In the genomic region with DNA sequence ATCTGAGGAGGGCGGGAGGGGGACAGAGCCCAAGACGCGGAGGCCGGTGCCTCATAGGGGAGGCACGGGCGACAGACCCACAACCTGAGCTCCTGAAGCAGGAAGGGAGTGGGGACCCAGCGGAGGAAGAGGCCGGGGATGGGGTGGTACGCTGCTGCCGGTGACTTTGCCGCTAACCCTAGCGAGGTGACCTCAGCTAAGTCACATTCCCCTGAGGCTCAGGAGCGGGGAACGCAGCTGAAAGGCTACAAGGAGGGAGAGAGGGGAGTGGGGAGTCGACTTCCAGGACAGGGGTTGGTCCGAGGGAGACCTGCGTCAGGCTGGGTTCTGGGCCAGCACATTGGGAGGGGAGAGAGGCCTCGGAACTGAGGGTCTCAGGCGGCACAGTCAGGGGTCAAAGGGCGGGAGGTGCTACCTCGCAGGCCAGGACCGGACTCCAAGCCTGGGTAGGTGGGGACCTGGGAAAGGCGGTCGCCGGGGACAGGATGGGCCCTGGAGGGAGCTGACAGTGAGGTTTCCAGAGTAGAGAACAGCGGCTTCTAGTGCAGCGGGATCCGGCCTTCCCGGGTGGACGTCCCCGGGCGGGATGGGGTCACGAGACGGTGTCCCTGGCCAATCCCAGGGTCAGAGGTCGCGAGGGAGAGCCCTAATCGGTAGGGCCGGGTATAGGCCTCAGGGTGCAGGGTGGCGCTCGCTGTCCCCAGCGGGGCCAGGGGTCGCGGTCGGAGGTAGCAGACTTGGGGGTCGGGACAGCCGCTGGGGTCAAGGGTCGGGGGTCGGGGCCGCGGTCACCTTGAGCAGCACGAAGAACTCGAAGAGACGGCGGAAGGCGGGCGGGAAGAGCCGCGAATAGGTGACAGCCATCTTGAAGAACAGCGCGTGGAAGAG, we compare ENCODE assay signal across 1 cellular context.
TF ChIP-seq lines count a peak whose summit lies in the region.

No MANE protein-coding gene starts in this region.

TF ChIP-seq in HEK293, 187 proteins besides CTCF, POLR2A, EP300 and RAD21 (continued from another document):
- no peak for TF ChIP-seq ZSCAN4 (tag by site-specific recombination; IDR thresholded peaks at IDR 0.05)
- no peak for TF ChIP-seq TCF7L2 (IDR thresholded peaks at IDR 0.05; ENCODE audit: borderline replicate concordance, low read depth, low read length)
- TF ChIP-seq ZBTB17 (tag by site-specific recombination; IDR thresholded peaks at IDR 0.05), result no peak
- TF ChIP-seq ZNF707 (tag by site-specific recombination; IDR thresholded peaks at IDR 0.05), result no peak
- no peak for TF ChIP-seq ZBTB21 (tag by site-specific recombination; IDR thresholded peaks at IDR 0.05)
- no peak for TF ChIP-seq ZNF514 (tag by site-specific recombination; IDR thresholded peaks at IDR 0.05)
- TF ChIP-seq ATF2 (tag by site-specific recombination; IDR thresholded peaks at IDR 0.05; ENCODE audit: low read depth), result no peak
- no peak for TF ChIP-seq ZNF785 (tag by site-specific recombination; IDR thresholded peaks at IDR 0.05)
- TF ChIP-seq, protein P1, sequence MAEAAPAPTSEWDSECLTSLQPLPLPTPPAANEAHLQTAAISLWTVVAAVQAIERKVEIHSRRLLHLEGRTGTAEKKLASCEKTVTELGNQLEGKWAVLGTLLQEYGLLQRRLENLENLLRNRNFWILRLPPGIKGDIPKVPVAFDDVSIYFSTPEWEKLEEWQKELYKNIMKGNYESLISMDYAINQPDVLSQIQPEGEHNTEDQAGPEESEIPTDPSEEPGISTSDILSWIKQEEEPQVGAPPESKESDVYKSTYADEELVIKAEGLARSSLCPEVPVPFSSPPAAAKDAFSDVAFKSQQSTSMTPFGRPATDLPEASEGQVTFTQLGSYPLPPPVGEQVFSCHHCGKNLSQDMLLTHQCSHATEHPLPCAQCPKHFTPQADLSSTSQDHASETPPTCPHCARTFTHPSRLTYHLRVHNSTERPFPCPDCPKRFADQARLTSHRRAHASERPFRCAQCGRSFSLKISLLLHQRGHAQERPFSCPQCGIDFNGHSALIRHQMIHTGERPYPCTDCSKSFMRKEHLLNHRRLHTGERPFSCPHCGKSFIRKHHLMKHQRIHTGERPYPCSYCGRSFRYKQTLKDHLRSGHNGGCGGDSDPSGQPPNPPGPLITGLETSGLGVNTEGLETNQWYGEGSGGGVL (tag by site-specific recombination; IDR thresholded peaks at IDR 0.05), result 0 out of 2 replicates have a peak, but pooled peaks have one; percentile 26
- TF ChIP-seq REPIN1 (tag by site-specific recombination; IDR thresholded peaks at IDR 0.05; ENCODE audit: low read depth), result no peak
- no peak for TF ChIP-seq ZSCAN23 (tag by site-specific recombination; IDR thresholded peaks at IDR 0.05)
- peak; percentile 27; the same call in 1 of the 2 replicates for TF ChIP-seq KLF16 (tag by site-specific recombination; IDR thresholded peaks at IDR 0.05)
- no peak for TF ChIP-seq ZNF555 (tag by site-specific recombination; conservative IDR thresholded peaks at IDR 0.05)
- no peak for TF ChIP-seq ZNF776 (tag by site-specific recombination; IDR thresholded peaks at IDR 0.05; ENCODE audit: borderline replicate concordance)
- TF ChIP-seq, protein P2, sequence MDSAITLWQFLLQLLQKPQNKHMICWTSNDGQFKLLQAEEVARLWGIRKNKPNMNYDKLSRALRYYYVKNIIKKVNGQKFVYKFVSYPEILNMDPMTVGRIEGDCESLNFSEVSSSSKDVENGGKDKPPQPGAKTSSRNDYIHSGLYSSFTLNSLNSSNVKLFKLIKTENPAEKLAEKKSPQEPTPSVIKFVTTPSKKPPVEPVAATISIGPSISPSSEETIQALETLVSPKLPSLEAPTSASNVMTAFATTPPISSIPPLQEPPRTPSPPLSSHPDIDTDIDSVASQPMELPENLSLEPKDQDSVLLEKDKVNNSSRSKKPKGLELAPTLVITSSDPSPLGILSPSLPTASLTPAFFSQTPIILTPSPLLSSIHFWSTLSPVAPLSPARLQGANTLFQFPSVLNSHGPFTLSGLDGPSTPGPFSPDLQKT (IDR thresholded peaks at IDR 0.05; ENCODE audit: borderline replicate concordance, low read depth, low read length), result no peak
- TF ChIP-seq SP7 (tag by site-specific recombination; IDR thresholded peaks at IDR 0.05), result 0 out of 2 replicates have a peak, but pooled peaks have one; percentile 35
- TF ChIP-seq ZNF324 (tag by site-specific recombination; IDR thresholded peaks at IDR 0.05), result 0 out of 2 replicates have a peak, but pooled peaks have one; percentile 11
- TF ChIP-seq, protein P3, sequence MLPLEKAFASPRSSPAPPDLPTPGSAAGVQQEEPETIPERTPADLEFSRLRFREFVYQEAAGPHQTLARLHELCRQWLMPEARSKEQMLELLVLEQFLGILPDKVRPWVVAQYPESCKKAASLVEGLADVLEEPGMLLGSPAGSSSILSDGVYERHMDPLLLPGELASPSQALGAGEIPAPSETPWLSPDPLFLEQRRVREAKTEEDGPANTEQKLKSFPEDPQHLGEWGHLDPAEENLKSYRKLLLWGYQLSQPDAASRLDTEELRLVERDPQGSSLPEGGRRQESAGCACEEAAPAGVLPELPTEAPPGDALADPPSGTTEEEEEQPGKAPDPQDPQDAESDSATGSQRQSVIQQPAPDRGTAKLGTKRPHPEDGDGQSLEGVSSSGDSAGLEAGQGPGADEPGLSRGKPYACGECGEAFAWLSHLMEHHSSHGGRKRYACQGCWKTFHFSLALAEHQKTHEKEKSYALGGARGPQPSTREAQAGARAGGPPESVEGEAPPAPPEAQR (tag by site-specific recombination; IDR thresholded peaks at IDR 0.05), result no peak
- TF ChIP-seq ZNF280D (tag by site-specific recombination; IDR thresholded peaks at IDR 0.05), result no peak
- no peak for TF ChIP-seq ZNF391 (tag by site-specific recombination; IDR thresholded peaks at IDR 0.05; ENCODE audit: borderline replicate concordance, low read depth)
- TF ChIP-seq KLF10 (tag by site-specific recombination; IDR thresholded peaks at IDR 0.05), result no peak
- TF ChIP-seq ZNF664 (tag by site-specific recombination; IDR thresholded peaks at IDR 0.05), result no peak
- peak; percentile 91; the same call in 1 of the 2 replicates for TF ChIP-seq ZBTB7A (tag by site-specific recombination; IDR thresholded peaks at IDR 0.05; ENCODE audit: low read depth)
- TF ChIP-seq, protein P4, sequence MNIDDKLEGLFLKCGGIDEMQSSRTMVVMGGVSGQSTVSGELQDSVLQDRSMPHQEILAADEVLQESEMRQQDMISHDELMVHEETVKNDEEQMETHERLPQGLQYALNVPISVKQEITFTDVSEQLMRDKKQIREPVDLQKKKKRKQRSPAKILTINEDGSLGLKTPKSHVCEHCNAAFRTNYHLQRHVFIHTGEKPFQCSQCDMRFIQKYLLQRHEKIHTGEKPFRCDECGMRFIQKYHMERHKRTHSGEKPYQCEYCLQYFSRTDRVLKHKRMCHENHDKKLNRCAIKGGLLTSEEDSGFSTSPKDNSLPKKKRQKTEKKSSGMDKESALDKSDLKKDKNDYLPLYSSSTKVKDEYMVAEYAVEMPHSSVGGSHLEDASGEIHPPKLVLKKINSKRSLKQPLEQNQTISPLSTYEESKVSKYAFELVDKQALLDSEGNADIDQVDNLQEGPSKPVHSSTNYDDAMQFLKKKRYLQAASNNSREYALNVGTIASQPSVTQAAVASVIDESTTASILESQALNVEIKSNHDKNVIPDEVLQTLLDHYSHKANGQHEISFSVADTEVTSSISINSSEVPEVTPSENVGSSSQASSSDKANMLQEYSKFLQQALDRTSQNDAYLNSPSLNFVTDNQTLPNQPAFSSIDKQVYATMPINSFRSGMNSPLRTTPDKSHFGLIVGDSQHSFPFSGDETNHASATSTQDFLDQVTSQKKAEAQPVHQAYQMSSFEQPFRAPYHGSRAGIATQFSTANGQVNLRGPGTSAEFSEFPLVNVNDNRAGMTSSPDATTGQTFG (tag by site-specific recombination; IDR thresholded peaks at IDR 0.05; ENCODE audit: borderline replicate concordance), result no peak
- TF ChIP-seq, protein P5, sequence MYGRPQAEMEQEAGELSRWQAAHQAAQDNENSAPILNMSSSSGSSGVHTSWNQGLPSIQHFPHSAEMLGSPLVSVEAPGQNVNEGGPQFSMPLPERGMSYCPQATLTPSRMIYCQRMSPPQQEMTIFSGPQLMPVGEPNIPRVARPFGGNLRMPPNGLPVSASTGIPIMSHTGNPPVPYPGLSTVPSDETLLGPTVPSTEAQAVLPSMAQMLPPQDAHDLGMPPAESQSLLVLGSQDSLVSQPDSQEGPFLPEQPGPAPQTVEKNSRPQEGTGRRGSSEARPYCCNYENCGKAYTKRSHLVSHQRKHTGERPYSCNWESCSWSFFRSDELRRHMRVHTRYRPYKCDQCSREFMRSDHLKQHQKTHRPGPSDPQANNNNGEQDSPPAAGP (tag by site-specific recombination; IDR thresholded peaks at IDR 0.05), result peak; percentile 49
- TF ChIP-seq, protein P6, sequence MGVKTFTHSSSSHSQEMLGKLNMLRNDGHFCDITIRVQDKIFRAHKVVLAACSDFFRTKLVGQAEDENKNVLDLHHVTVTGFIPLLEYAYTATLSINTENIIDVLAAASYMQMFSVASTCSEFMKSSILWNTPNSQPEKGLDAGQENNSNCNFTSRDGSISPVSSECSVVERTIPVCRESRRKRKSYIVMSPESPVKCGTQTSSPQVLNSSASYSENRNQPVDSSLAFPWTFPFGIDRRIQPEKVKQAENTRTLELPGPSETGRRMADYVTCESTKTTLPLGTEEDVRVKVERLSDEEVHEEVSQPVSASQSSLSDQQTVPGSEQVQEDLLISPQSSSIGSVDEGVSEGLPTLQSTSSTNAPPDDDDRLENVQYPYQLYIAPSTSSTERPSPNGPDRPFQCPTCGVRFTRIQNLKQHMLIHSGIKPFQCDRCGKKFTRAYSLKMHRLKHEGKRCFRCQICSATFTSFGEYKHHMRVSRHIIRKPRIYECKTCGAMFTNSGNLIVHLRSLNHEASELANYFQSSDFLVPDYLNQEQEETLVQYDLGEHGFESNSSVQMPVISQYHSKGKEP (tag by site-specific recombination; IDR thresholded peaks at IDR 0.05), result no peak
- TF ChIP-seq OSR2 (tag by site-specific recombination; IDR thresholded peaks at IDR 0.05), result no peak
- no peak for TF ChIP-seq ZNF837 (tag by site-specific recombination; IDR thresholded peaks at IDR 0.05)
- no peak for TF ChIP-seq ZSCAN16 (tag by site-specific recombination; IDR thresholded peaks at IDR 0.05)
- TF ChIP-seq GLI4 (tag by site-specific recombination; IDR thresholded peaks at IDR 0.05), result no peak
- TF ChIP-seq ZNF2 (tag by site-specific recombination; IDR thresholded peaks at IDR 0.05), result no peak
- TF ChIP-seq IKZF3 (tag by site-specific recombination; IDR thresholded peaks at IDR 0.05), result 0 out of 2 replicates have a peak, but pooled peaks have one; percentile 8
- TF ChIP-seq WT1 (tag by site-specific recombination; IDR thresholded peaks at IDR 0.05), result peak; percentile 29; the same call in 1 of the 2 replicates
- no peak for TF ChIP-seq TRIM28 (IDR thresholded peaks at IDR 0.05; ENCODE audit: borderline replicate concordance, low read length)
- no peak for TF ChIP-seq ZEB2 (tag by site-specific recombination; IDR thresholded peaks at IDR 0.05)
- TF ChIP-seq ZNF747 (tag by site-specific recombination; IDR thresholded peaks at IDR 0.05), result no peak
- no peak for TF ChIP-seq SALL2 (tag by site-specific recombination; IDR thresholded peaks at IDR 0.05; ENCODE audit: borderline replicate concordance)
- TF ChIP-seq BCL11A (tag by site-specific recombination; IDR thresholded peaks at IDR 0.05; ENCODE audit: low read depth), result peak; percentile 74; the same call in 1 of the 2 replicates
- peak; percentile 99 for TF ChIP-seq BCL11B (tag by site-specific recombination; IDR thresholded peaks at IDR 0.05; ENCODE audit: low read depth)
- TF ChIP-seq ZNF211 (tag by site-specific recombination; IDR thresholded peaks at IDR 0.05; ENCODE audit: low read depth), result no peak
- no peak; the same call in 1 of the 2 replicates for TF ChIP-seq ZNF600 (tag by site-specific recombination; IDR thresholded peaks at IDR 0.05)
- TF ChIP-seq ZNF404 (tag by site-specific recombination; IDR thresholded peaks at IDR 0.05), result no peak
- no peak for TF ChIP-seq ZNF266 (tag by site-specific recombination; IDR thresholded peaks at IDR 0.05; ENCODE audit: low read depth)
